In genomic region chr20:57615472-57615855, GRCh38 we compare ENCODE assay signal across 19 cellular contexts. TPM values are rescaled to one million over a fixed set of nuclear protein-coding genes. Genes with fewer than 3 reads are reported as not detected.
A peak's percentile ranks its signal among the peaks of the same experiment; 100 is the strongest.
DNase-seq lines count a peak whose midpoint lies in the region; ATAC-seq and TF ChIP-seq lines count a peak whose summit lies in the region.
"Had no signal": no experiment of that assay in that cellular context is flagged by ENCODE, and none has a peak within 500 bp of the region (broad histone marks: within the 10 kb centered on the region; RNA-seq: fewer than 3 reads in every experiment).

No MANE protein-coding gene starts in this region.

- H3K4me1 ChIP-seq in BLaER1 (peaks cover 68% of the 10 kb centered on the region), endodermal cell (ENCODE audit: control insufficient read depth, insufficient read depth, low read length) (no peaks in the 10 kb centered on the region), neuronal stem cell (ENCODE audit: control insufficient read depth in 2 of 2, insufficient read depth in 1 of 2, low read depth in 1 of 2, low read length in 2 of 2) (no peaks in the 10 kb centered on the region)
- H3K4me1 ChIP-seq: BE2C, Caco-2 had no signal

- POLR2A ChIA-PET in GM10248 (lab: Yijun Ruan, JAX) = no interaction called here

- no peak overlapping the region for H4K8ac ChIP-seq in neuronal stem cell (ENCODE audit: low read depth, low read length)

- H3K27ac ChIP-seq in BLaER1 (no peak overlapping the region), endodermal cell (ENCODE audit: low read depth, low read length) (no peak overlapping the region), neuronal stem cell (replicated peaks; ENCODE audit: low read length) (no peak overlapping the region), brain microvascular endothelial cell (no peak overlapping the region)

- WGBS in endodermal cell (ENCODE audit: insufficient coverage in 1 of 2, insufficient read length in 1 of 2), 2 experiments = 69 to 84% methylated on average over 6 to 8 of the region's 8 CpGs
- no CpG with 5 or more reads among the region's 8 CpGs for WGBS in neuronal stem cell (ENCODE audit: extremely low coverage in 2 of 2, insufficient read length in 2 of 2, insufficient replicate concordance in 1 of 2), 2 donors

- H4K20me1 ChIP-seq in BLaER1 = peaks cover 19% of the 10 kb centered on the region

- no peak overlapping the region for H3K4me3 ChIP-seq in BLaER1
- no peak overlapping the region for H3K4me3 ChIP-seq in endodermal cell (ENCODE audit: low read length)
- no peak overlapping the region for H3K4me3 ChIP-seq in neuronal stem cell (ENCODE audit: low read length in 2 of 2)
- no peak overlapping the region for H3K4me3 ChIP-seq in brain microvascular endothelial cell (ENCODE audit: low read depth, low read length)
- H3K4me3 ChIP-seq: GM12878 had no signal

- H2BK5ac ChIP-seq in neuronal stem cell (ENCODE audit: low read length) = no peak overlapping the region

- no peak overlapping the region for H3K4ac ChIP-seq in neuronal stem cell (ENCODE audit: low read length)

- H3K27me3 ChIP-seq in BLaER1 = peaks cover 9% of the 10 kb centered on the region
- no peaks in the 10 kb centered on the region for H3K27me3 ChIP-seq in endodermal cell (ENCODE audit: control insufficient read depth, insufficient read depth, low read length, poor library complexity, severe bottlenecking)
- H3K27me3 ChIP-seq in neuronal stem cell (ENCODE audit: control insufficient read depth in 3 of 3, insufficient read depth in 3 of 3, low read depth in 1 of 3, low read length in 3 of 3) = peaks cover 0 to 26% (median 2%) of the 10 kb centered on the region in 3 experiments
- peaks cover 3% of the 10 kb centered on the region for H3K27me3 ChIP-seq in brain microvascular endothelial cell (replicated peaks)
- H3K27me3 ChIP-seq: BE2C had no signal

- no peaks in the 10 kb centered on the region for H3K36me3 Mint-ChIP-seq in endodermal cell (ENCODE audit: low read depth)
- H3K36me3 Mint-ChIP-seq: IgD-negative memory B cell had no signal

- TF ChIP-seq CTCF in GM10248 (IDR thresholded peaks at IDR 0.05; ENCODE audit: control extremely low read depth, extremely low read depth, low read depth, missing control alignments) (no peak), endodermal cell (conservative IDR thresholded peaks at IDR 0.05) (no peak), brain microvascular endothelial cell (IDR thresholded peaks at IDR 0.05; ENCODE audit: low read depth, low read length, missing control alignments) (no peak)

- no peak overlapping the region for H2BK12ac ChIP-seq in neuronal stem cell (ENCODE audit: low read length)

- CTCF ChIA-PET in GM10248 (lab: Yijun Ruan, JAX) = interaction anchor here (0.8 to 1.3 kb wide), 7 partner anchors 10 to 594 kb away, joined by 3 to 4 read pairs (median 3); no protein-coding TSS in a partner anchor

- H3K4me3 Mint-ChIP-seq in endodermal cell = no peak overlapping the region
- H3K4me3 Mint-ChIP-seq: CD8-positive, alpha-beta memory T cell; HFFc6 had no signal

- H3K9me3 ChIP-seq in BLaER1 (no peaks in the 10 kb centered on the region), endodermal cell (ENCODE audit: control insufficient read depth, low read length) (no peaks in the 10 kb centered on the region), neuronal stem cell (replicated peaks in 1 of 2; ENCODE audit: control insufficient read depth in 2 of 2, insufficient read depth in 1 of 2, low read depth in 1 of 2, low read length in 2 of 2) (no peaks in the 10 kb centered on the region)
- H3K9me3 ChIP-seq: BE2C, Caco-2 had no signal

- no peak overlapping the region for H2AK5ac ChIP-seq in neuronal stem cell (ENCODE audit: low read depth, low read length)

- no peak overlapping the region for H3K14ac ChIP-seq in neuronal stem cell (ENCODE audit: low read length)

- H3K36me3 ChIP-seq in BLaER1 (no peaks in the 10 kb centered on the region), endodermal cell (ENCODE audit: control insufficient read depth, insufficient read depth, low read length) (no peaks in the 10 kb centered on the region), neuronal stem cell (replicated peaks in 1 of 2; ENCODE audit: control insufficient read depth in 2 of 2, insufficient read depth in 2 of 2, low read length in 2 of 2) (no peaks in the 10 kb centered on the region), brain microvascular endothelial cell (replicated peaks) (no peaks in the 10 kb centered on the region)
- H3K36me3 ChIP-seq: BE2C had no signal

- peak overlapping the region; percentile 56 for H3K23ac ChIP-seq in neuronal stem cell (ENCODE audit: low read depth, low read length, poor library complexity)

- DNase-seq in GM10248 (ENCODE audit: extremely low spot score) = peak; percentile 1
- peak; percentile 23 for DNase-seq in endodermal cell
- DNase-seq in neuronal stem cell (ENCODE audit: low spot score) = no peak
- no peak for DNase-seq in AG08395 (ENCODE audit: low spot score)
- DNase-seq in brain microvascular endothelial cell = no peak
- no peak for DNase-seq in DMS53 treated with DMSO at 0.1 percent for 48 hours (lab: John Stamatoyannopoulos, UW; ENCODE audit: unreplicated experiment)
- DNase-seq: BE2C, DMS53, HCEC 1CT, HFFc6 had no signal

- ATAC-seq in HG03432 (IDR thresholded peaks at IDR 0.05; ENCODE audit: unreplicated experiment) = no peak
- ATAC-seq: GM12878 had no signal

- H3K9ac ChIP-seq in BLaER1 = no peak overlapping the region
- no peak overlapping the region for H3K9ac ChIP-seq in endodermal cell (ENCODE audit: extremely low read depth, low read length, poor library complexity, severe bottlenecking)
- no peak overlapping the region for H3K9ac ChIP-seq in neuronal stem cell (ENCODE audit: low read depth, low read length, poor library complexity)

- in situ Hi-C loops in brain microvascular endothelial cell (cut with HindIII; ENCODE audit: low pct_ligation_motif_present, low sequenced_read_pairs) = loop anchor here (10.0 kb wide), 1 partner anchor 569 kb away; no protein-coding TSS in a partner anchor

- no peak overlapping the region for H4K91ac ChIP-seq in neuronal stem cell (ENCODE audit: low read depth, low read length, poor library complexity)

- no peak overlapping the region for H2BK120ac ChIP-seq in neuronal stem cell (ENCODE audit: low read depth, low read length)

- no peak overlapping the region for H3K27ac Mint-ChIP-seq in endodermal cell
- H3K27ac Mint-ChIP-seq: HFFc6 had no signal

- peak overlapping the region; percentile 95; the same call in 1 of the 2 replicates for H3K4me2 ChIP-seq in BLaER1
- no peak overlapping the region for H3K4me2 ChIP-seq in neuronal stem cell (ENCODE audit: insufficient read depth, low read length, poor library complexity, severe bottlenecking)

- no peaks in the 10 kb centered on the region for H3K4me1 Mint-ChIP-seq in endodermal cell

- no peaks in the 10 kb centered on the region for H3K9me3 Mint-ChIP-seq in endodermal cell
- H3K9me3 Mint-ChIP-seq: CD8-positive, alpha-beta memory T cell; HFFc6; IgD-negative memory B cell had no signal

- H3K79me1 ChIP-seq in neuronal stem cell (ENCODE audit: low read depth, low read length) = no peaks in the 10 kb centered on the region

- H2BK15ac ChIP-seq in neuronal stem cell (ENCODE audit: low read length) = no peak overlapping the region

- no peak overlapping the region for H3K18ac ChIP-seq in neuronal stem cell (ENCODE audit: low read length)

- peaks cover 7% of the 10 kb centered on the region for H3K27me3 Mint-ChIP-seq in endodermal cell (ENCODE audit: insufficient read depth)
- H3K27me3 Mint-ChIP-seq: IgD-negative memory B cell had no signal

- H2AFZ ChIP-seq in neuronal stem cell (ENCODE audit: low read length) = no peak overlapping the region

RNA-seq across cellular contexts. Expression of gene ZBP1, which starts 4.8 kb away (rescaled TPM):
- total RNA-seq in endodermal cell = not detected
- not detected for polyA plus RNA-seq in endodermal cell (2013, experiment 1 of 2)
- polyA plus RNA-seq in endodermal cell (2013, experiment 2 of 2) = not detected
- polyA plus RNA-seq in neuronal stem cell (2013, experiment 1 of 2) = not detected
- not detected for polyA plus RNA-seq in neuronal stem cell (2013, experiment 2 of 2)
- total RNA-seq: Caco-2, H4, HFFc6, HT1080 had no signal

RNA-seq across cellular contexts. Expression of gene PCK1, which starts 54.6 kb away (rescaled TPM):
- total RNA-seq in endodermal cell = not detected
- polyA plus RNA-seq in endodermal cell (2013, experiment 1 of 2) = 0.25 TPM
- polyA plus RNA-seq in endodermal cell (2013, experiment 2 of 2) = 0.70 TPM
- polyA plus RNA-seq in neuronal stem cell (2013, experiment 1 of 2) = not detected
- polyA plus RNA-seq in neuronal stem cell (2013, experiment 2 of 2) = not detected
- total RNA-seq: Caco-2; CD8-positive, alpha-beta memory T cell; Daoy; HFFc6; HT1080 had no signal
- polyA plus RNA-seq: CD8-positive, alpha-beta memory T cell; IgD-negative memory B cell had no signal

Comparison
In these comparisons a context has a peak if more than half of its experiments do, and no peak if none do; other contexts are left out.
1. DNase-seq: peak in GM10248 (single experiment) and endodermal cell (single experiment); none in neuronal stem cell (single experiment), AG08395 (single experiment), brain microvascular endothelial cell (single experiment) and DMS53 treated with DMSO at 0.1 percent for 48 hours (single experiment).